Comparison of ENCODE assay signal across 15 cellular contexts in the genomic region with DNA sequence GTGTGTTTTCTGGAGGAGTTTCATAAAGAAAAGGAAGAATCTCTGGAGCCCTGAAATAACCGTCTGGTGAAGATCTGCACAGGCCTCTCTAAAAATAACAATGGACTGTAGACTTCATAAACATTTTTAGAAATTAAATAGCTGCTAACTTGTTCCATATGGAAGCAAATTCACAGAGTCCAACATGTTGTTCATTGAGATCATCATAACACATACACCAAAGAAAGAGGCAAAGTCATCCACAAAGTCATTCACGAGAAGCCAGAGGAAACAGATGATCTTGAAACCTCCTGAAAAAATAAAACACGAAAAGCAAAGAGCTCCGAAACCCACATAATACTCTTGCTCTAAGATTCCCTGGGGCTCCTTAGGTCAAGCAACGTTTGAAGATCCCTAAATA.
"Had no signal": no experiment of that assay in that cellular context is flagged by ENCODE, and none has a peak within 500 bp of the region (broad histone marks: within the 10 kb centered on the region; RNA-seq: fewer than 3 reads in every experiment).

No MANE protein-coding gene starts in this region.

- DNase-seq: activated B cell treated with CpG ODN at 0.5 μM for 24 hours; activated CD4-positive, alpha-beta memory T cell treated with anti-CD3 and anti-CD28 coated beads, Interleukin-2, amount 10 ng/mL, durations not matched to agents 7 days and 5 days; activated CD4-positive, alpha-beta T cell treated with anti-CD3 and anti-CD28 coated beads for 4 hours; activated naive CD4-positive, alpha-beta T cell treated with Interleukin-2 at 50 U/mL for 16 hours; activated naive CD8-positive, alpha-beta T cell treated with anti-CD3 and anti-CD28 coated beads, Interleukin-2, amount 10 ng/mL, durations not matched to agents 7 days and 5 days; activated T-cell treated with anti-CD3 and anti-CD28 coated beads, Interleukin-2, amount 50 U/mL, for 24 hours; body of pancreas; caudate nucleus; dorsolateral prefrontal cortex; mesenchymal stem cell; naive thymus-derived CD4-positive, alpha-beta T cell; sigmoid colon; spleen; stimulated activated naive B cell treated with anti-CD40 and anti-IgM and Interleukin-4, amounts not matched to agents 10 μg/mL and 1 μg/mL and 100 μg/mL, for 72 hours; thyroid gland had no signal

- H3K4me3 ChIP-seq: body of pancreas, dorsolateral prefrontal cortex, sigmoid colon, spleen, thyroid gland had no signal
